In the genomic region with DNA sequence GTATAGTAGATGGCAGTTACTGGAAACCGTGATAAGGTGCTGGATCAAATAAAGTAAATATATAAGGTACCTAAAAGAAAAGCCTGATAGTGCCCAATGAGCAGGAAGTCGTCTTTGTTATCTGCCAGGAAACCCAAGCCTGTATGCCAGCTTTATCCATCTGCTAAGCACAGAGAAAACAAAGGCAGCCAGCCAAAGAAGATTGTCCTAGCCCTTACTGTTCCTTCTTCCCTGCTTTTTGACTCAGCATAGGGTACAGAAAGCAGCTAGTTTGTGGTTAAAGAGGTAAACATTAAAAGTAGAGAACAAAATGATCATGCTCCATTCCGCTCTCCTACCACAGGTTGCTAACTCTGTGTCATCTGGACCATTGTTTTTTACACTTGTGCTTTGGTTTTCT, we compare ENCODE assay signal across 17 cellular contexts. TPM values are rescaled to one million over a fixed set of nuclear protein-coding genes. Genes with fewer than 3 reads are reported as not detected.
DNase-seq lines count a peak whose midpoint lies in the region; ATAC-seq and TF ChIP-seq lines count a peak whose summit lies in the region.
"Had no signal": no experiment of that assay in that cellular context is flagged by ENCODE, and none has a peak within 500 bp of the region (broad histone marks: within the 10 kb centered on the region; RNA-seq: fewer than 3 reads in every experiment).

No MANE protein-coding gene starts in this region.

- no peaks in the 10 kb centered on the region for H3K4me1 ChIP-seq in PC-3 (ENCODE audit: insufficient read depth, low read length)
- H3K4me1 ChIP-seq: BLaER1 treated with 17β-estradiol and CSF1 and Interleukin-3, amounts not matched to agents 10 nM and 100 nM had no signal

- DNase-seq in Daoy (ENCODE audit: low read depth) (peak; percentile 8), NCI-H446 (lab: John Stamatoyannopoulos, UW) (peak; percentile 41 to 69), PC-3 (peak; percentile 49), pons (ENCODE audit: low spot score) (peak; percentile 19), NCI-H1436 (lab: John Stamatoyannopoulos, UW) (no peak), DMS53 treated with DMSO at 0.1 percent for 48 hours (lab: John Stamatoyannopoulos, UW; ENCODE audit: unreplicated experiment) (no peak)
- DNase-seq: ACHN; Calu3; CD4-positive, alpha-beta T cell; DMS 273 treated with DMSO at 0.1 percent for 48 hours; DMS79; EL; GDM1 had no signal

- POLR2A ChIA-PET in PC-3 (lab: Charles Lee; ENCODE audit: unreplicated experiment) = no interaction called here

- H3K79me2 ChIP-seq in PC-3 (ENCODE audit: low read length) = no peaks in the 10 kb centered on the region

- CTCF ChIA-PET in PC-3 (lab: Charles Lee) = no interaction called here

- no peaks in the 10 kb centered on the region for H3K9me2 ChIP-seq in PC-3 (replicated peaks; ENCODE audit: low read length)

- no peak overlapping the region for H2AFZ ChIP-seq in PC-3 (ENCODE audit: low read length)

- no peak overlapping the region for H3K4me2 ChIP-seq in PC-3 (ENCODE audit: low read length)
- H3K4me2 ChIP-seq: BLaER1 treated with 17β-estradiol and CSF1 and Interleukin-3, amounts not matched to agents 10 nM and 100 nM had no signal

- H4K20me1 ChIP-seq in PC-3 (ENCODE audit: low read length) = no peaks in the 10 kb centered on the region
- H4K20me1 ChIP-seq: BLaER1 treated with 17β-estradiol and CSF1 and Interleukin-3, amounts not matched to agents 10 nM and 100 nM had no signal

- no peaks in the 10 kb centered on the region for H3K9me3 ChIP-seq in PC-3 (ENCODE audit: low read length)
- H3K9me3 ChIP-seq: BLaER1 treated with 17β-estradiol and CSF1 and Interleukin-3, amounts not matched to agents 10 nM and 100 nM had no signal

- H3K27me3 ChIP-seq in PC-3 (ENCODE audit: low read length) = no peaks in the 10 kb centered on the region
- H3K27me3 ChIP-seq: BLaER1 treated with 17β-estradiol and CSF1 and Interleukin-3, amounts not matched to agents 10 nM and 100 nM had no signal

- ATAC-seq in PC-3 = peak; percentile 73
- no peak for ATAC-seq in HG03159 (IDR thresholded peaks at IDR 0.05; ENCODE audit: unreplicated experiment)
- ATAC-seq: HCT116 had no signal

- H3K9ac ChIP-seq in PC-3 (ENCODE audit: low read length) = no peak overlapping the region
- H3K9ac ChIP-seq: BLaER1 treated with 17β-estradiol and CSF1 and Interleukin-3, amounts not matched to agents 10 nM and 100 nM had no signal

- BruUV-seq in PC-3 (replicated peaks; lab: Mats Ljungman, UMichigan) = no TSS peak

- TF ChIP-seq CTCF in PC-3 (conservative IDR thresholded peaks at IDR 0.05; ENCODE audit: low read depth, low read length) = no peak

- H3F3A ChIP-seq in PC-3 (ENCODE audit: low read length, unreplicated experiment) = no peaks in the 10 kb centered on the region

- intact Hi-C loops in PC-3 (cut with micrococcal nuclease) = loop anchor here (10.0 kb wide), 1 partner anchor 55 kb away; no protein-coding TSS in a partner anchor

- H3K36me3 ChIP-seq in PC-3 (ENCODE audit: low read depth, low read length) = no peaks in the 10 kb centered on the region
- H3K36me3 ChIP-seq: BLaER1 treated with 17β-estradiol and CSF1 and Interleukin-3, amounts not matched to agents 10 nM and 100 nM had no signal

- H3K4me3 ChIP-seq in PC-3 (ENCODE audit: low read length) = no peak overlapping the region
- H3K4me3 ChIP-seq: BLaER1 treated with 17β-estradiol and CSF1 and Interleukin-3, amounts not matched to agents 10 nM and 100 nM had no signal

- H3K27ac ChIP-seq in PC-3 (ENCODE audit: low read length) = no peak overlapping the region
- H3K27ac ChIP-seq: BLaER1 treated with 17β-estradiol and CSF1 and Interleukin-3, amounts not matched to agents 10 nM and 100 nM had no signal

RNA-seq across cellular contexts. Expression of a gene that starts 10.1 kb away (rescaled TPM):
- total RNA-seq in Daoy (2014; rRNA removed; shearing (Covaris generic)) = not detected in 2 replicates
- not detected in 2 replicates for total RNA-seq in PC-3 (2014; rRNA removed)
- total RNA-seq: A172; Calu3; CD4-positive, alpha-beta T cell had no signal

RNA-seq across cellular contexts. Expression of a gene that starts 12.1 kb away (rescaled TPM):
- not detected in 2 replicates for total RNA-seq in Daoy (2014; rRNA removed; shearing (Covaris generic))
- not detected in 2 replicates for total RNA-seq in PC-3 (2014; rRNA removed)
- total RNA-seq: A172; Calu3; CD4-positive, alpha-beta T cell had no signal

RNA-seq across cellular contexts. Expression of a gene that starts 18.6 kb away (rescaled TPM):
- total RNA-seq in Daoy (2014; rRNA removed; shearing (Covaris generic)) = not detected in 2 replicates
- total RNA-seq in PC-3 (2014; rRNA removed) = not detected in 2 replicates
- total RNA-seq: A172; Calu3; CD4-positive, alpha-beta T cell had no signal

RNA-seq across cellular contexts. Expression of a gene that starts 19.0 kb away (rescaled TPM):
- not detected in 2 replicates for total RNA-seq in Daoy (2014; rRNA removed; shearing (Covaris generic))
- total RNA-seq in PC-3 (2014; rRNA removed) = not detected in 2 replicates
- total RNA-seq: A172; Calu3; CD4-positive, alpha-beta T cell had no signal

RNA-seq across cellular contexts. Expression of a gene that starts 20.8 kb away (rescaled TPM):
- not detected in 2 replicates for total RNA-seq in Daoy (2014; rRNA removed; shearing (Covaris generic))
- total RNA-seq in PC-3 (2014; rRNA removed) = not detected in 2 replicates
- total RNA-seq: A172; Calu3; CD4-positive, alpha-beta T cell had no signal

Comparison
In these comparisons a context has a peak if more than half of its experiments do, and no peak if none do; other contexts are left out.
1. DNase-seq: peak in Daoy (single experiment), NCI-H446 (2 of 2), PC-3 (single experiment) and pons (single experiment); none in NCI-H1436 (single experiment) and DMS53 treated with DMSO at 0.1 percent for 48 hours (single experiment).